In genomic region chr3:150090877-150091276, GRCh38 we compare ENCODE assay signal across 19 cellular contexts.
DNase-seq lines count a peak whose midpoint lies in the region; ATAC-seq, FAIRE-seq and TF ChIP-seq lines count a peak whose summit lies in the region.
"Had no signal": no experiment of that assay in that cellular context is flagged by ENCODE, and none has a peak within 500 bp of the region (broad histone marks: within the 10 kb centered on the region; RNA-seq: fewer than 3 reads in every experiment).

No MANE protein-coding gene starts in this region.

- no peaks in the 10 kb centered on the region for H3K4me1 Mint-ChIP-seq in T-helper 2 cell treated with Interferon-gamma antibody and Interleukin-4, amounts not matched to agents 5 μg/mL and 100 μg/mL, for 36 hours (ENCODE audit: low read depth)
- H3K4me1 Mint-ChIP-seq: CD4-positive, alpha-beta memory T cell had no signal

- DNase-seq in ELR (ENCODE audit: low read depth) (peak; percentile 17), NCI-H69 (lab: John Stamatoyannopoulos, UW) (peak; percentile 28), epithelial cell of esophagus (ENCODE audit: low read depth) (peak; percentile 36), gastrocnemius medialis (no peak), NCI-H128 (lab: John Stamatoyannopoulos, UW; ENCODE audit: unreplicated experiment) (no peak), HTR-8/SVneo (ENCODE audit: insufficient read length, low spot score) (no peak)
- DNase-seq in T-helper 2 cell treated with Interferon-gamma antibody and Interleukin-4, amounts not matched to agents 5 μg/mL and 100 μg/mL, for 36 hours (ENCODE audit: low spot score): no peak
- no peak for DNase-seq in stimulated activated CD4-positive, alpha-beta T cell treated with anti-CD3 and anti-CD28 coated beads, Interleukin-4, amount 100 ng/mL, for 4 hours
- DNase-seq: CD4-positive, alpha-beta memory T cell; NCI-H1436; NCI-H2029; NCI-H345; NCI-H526 treated with DMSO at 0.1 percent for 48 hours; SW 1271 had no signal

- no peak for ATAC-seq in gastrocnemius medialis
- ATAC-seq: Panc1 had no signal

- TF ChIP-seq POLR2A in gastrocnemius medialis (IDR thresholded peaks at IDR 0.05): no peak

- H3K4me1 ChIP-seq in gastrocnemius medialis: peaks cover 27 to 50% of the 10 kb centered on the region in 2 donors
- H3K4me1 ChIP-seq: BLaER1 had no signal

- no peak overlapping the region for H3K27ac Mint-ChIP-seq in T-helper 2 cell treated with Interferon-gamma antibody and Interleukin-4, amounts not matched to agents 5 μg/mL and 100 μg/mL, for 36 hours
- H3K27ac Mint-ChIP-seq: CD4-positive, alpha-beta memory T cell had no signal

- H3K9me3 Mint-ChIP-seq in T-helper 2 cell treated with Interferon-gamma antibody and Interleukin-4, amounts not matched to agents 5 μg/mL and 100 μg/mL, for 36 hours: no peaks in the 10 kb centered on the region
- H3K9me3 Mint-ChIP-seq: CD4-positive, alpha-beta memory T cell had no signal

- no peaks in the 10 kb centered on the region for H3K36me3 Mint-ChIP-seq in T-helper 2 cell treated with Interferon-gamma antibody and Interleukin-4, amounts not matched to agents 5 μg/mL and 100 μg/mL, for 36 hours (ENCODE audit: low read depth)
- H3K36me3 Mint-ChIP-seq: CD4-positive, alpha-beta memory T cell had no signal

- TF ChIP-seq CTCF in epithelial cell of esophagus (IDR thresholded peaks at IDR 0.05; ENCODE audit: insufficient read depth, low read depth, low read length, missing control alignments) (no peak), gastrocnemius medialis (IDR thresholded peaks at IDR 0.05 in 4 of 5, conservative IDR thresholded peaks at IDR 0.05 in 1 of 5) (no peak)

- intact Hi-C loops in gastrocnemius medialis (cut with DNase I; ENCODE audit: low total_unique reads): no loop called here

- H3K9me3 ChIP-seq in gastrocnemius medialis: no peaks in the 10 kb centered on the region
- H3K9me3 ChIP-seq: BLaER1, SJSA1 had no signal

- no peaks in the 10 kb centered on the region for H3K36me3 ChIP-seq in gastrocnemius medialis
- H3K36me3 ChIP-seq: BLaER1, SJSA1 had no signal

- in situ Hi-C loops in gastrocnemius medialis (cut with MboI; ENCODE audit: low sequenced_read_pairs in 4 of 4): loop anchor here in 1 of 4 donors (10.0 kb wide), 1 partner anchor 56 kb away; no protein-coding TSS in a partner anchor

- H3K27me3 Mint-ChIP-seq in T-helper 2 cell treated with Interferon-gamma antibody and Interleukin-4, amounts not matched to agents 5 μg/mL and 100 μg/mL, for 36 hours (ENCODE audit: low read depth): peaks cover 8% of the 10 kb centered on the region

- no peaks in the 10 kb centered on the region for H3K27me3 ChIP-seq in gastrocnemius medialis
- H3K27me3 ChIP-seq: BLaER1, SJSA1 had no signal

- no peak for FAIRE-seq in HTR-8/SVneo (lab: Jason Lieb, UNC)
- FAIRE-seq: A204.1 had no signal

- H3K4me3 Mint-ChIP-seq in T-helper 2 cell treated with Interferon-gamma antibody and Interleukin-4, amounts not matched to agents 5 μg/mL and 100 μg/mL, for 36 hours: no peak overlapping the region
- H3K4me3 Mint-ChIP-seq: CD4-positive, alpha-beta memory T cell had no signal

- peak overlapping the region; percentile 82 to 97 (median 90) for H3K27ac ChIP-seq in gastrocnemius medialis
- H3K27ac ChIP-seq: BLaER1, KMS-11, SJSA1 had no signal

- H3K4me3 ChIP-seq in epithelial cell of esophagus (ENCODE audit: low read length) (no peak overlapping the region), gastrocnemius medialis (no peak overlapping the region)
- H3K4me3 ChIP-seq: BLaER1, SJSA1 had no signal

Comparison
In these comparisons a context has a peak if more than half of its experiments do, and no peak if none do; other contexts are left out.
1. DNase-seq: peak in ELR (single experiment), NCI-H69 (single experiment) and epithelial cell of esophagus (single experiment); none in gastrocnemius medialis (0 of 2), NCI-H128 (single experiment), T-helper 2 cell treated with Interferon-gamma antibody and Interleukin-4, amounts not matched to agents 5 μg/mL and 100 μg/mL, for 36 hours (single experiment), stimulated activated CD4-positive, alpha-beta T cell treated with anti-CD3 and anti-CD28 coated beads, Interleukin-4, amount 100 ng/mL, for 4 hours (0 of 2) and HTR-8/SVneo (single experiment).